Comparison of ENCODE assay signal across 9 cellular contexts in the genomic region with DNA sequence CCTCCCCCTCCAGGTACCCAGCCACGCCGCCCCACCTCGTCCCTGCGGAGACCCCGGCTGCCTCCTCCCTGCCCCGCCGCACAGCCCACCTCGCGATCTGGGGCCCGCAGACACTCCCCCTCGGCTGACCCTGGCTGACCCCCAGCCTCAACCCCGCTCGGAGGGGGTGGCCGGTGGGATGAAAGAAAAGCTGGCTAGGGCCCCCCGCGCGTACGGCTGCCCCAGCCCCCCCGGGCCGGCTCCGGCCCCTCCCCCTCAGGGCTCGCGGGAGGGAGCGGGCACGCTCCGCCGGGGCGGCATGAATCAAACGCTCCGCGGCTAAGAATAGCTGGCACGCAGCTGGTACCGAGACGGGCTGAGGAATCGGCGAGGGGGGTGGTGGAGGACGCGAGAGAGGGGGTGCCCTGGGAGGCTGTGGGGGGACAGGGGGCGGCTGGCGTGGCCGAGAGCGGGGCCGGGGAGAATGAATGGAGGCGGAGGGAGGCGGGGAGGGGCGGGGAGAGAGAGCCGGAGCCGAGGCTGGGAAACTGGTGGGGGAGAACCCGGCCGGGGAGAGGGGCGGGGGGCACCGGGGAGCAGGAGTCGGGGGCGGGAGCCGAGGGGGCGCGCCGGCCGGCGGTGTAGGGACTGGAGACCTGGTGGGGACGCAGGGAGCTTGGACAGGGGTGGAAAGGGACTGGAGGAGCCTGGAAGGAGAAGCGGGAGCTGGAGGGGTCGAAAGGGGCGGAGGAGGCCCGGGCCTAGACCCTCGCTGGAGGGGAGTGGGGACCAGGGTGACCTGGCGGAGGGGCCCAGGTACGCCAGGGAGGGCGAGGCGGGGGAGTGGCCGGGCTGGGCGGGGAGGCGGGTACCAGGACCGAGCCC. TPM values are rescaled to one million over a fixed set of nuclear protein-coding genes. Genes with fewer than 3 reads are reported as not detected.
DNase-seq lines count a peak whose midpoint lies in the region; ATAC-seq and TF ChIP-seq lines count a peak whose summit lies in the region.
"Had no signal": no experiment of that assay in that cellular context is flagged by ENCODE, and none has a peak within 500 bp of the region (broad histone marks: within the 10 kb centered on the region; RNA-seq: fewer than 3 reads in every experiment).

No MANE protein-coding gene starts in this region.

- in situ Hi-C loops in GM13976 (cut with MboI; ENCODE audit: low sequenced_read_pairs, unreplicated experiment): no loop called here

- H3K27ac Mint-ChIP-seq in glutamatergic neuron (ENCODE audit: unreplicated experiment): no peak overlapping the region

- H3K4me1 ChIP-seq in mesenchymal stem cell (ENCODE audit: control insufficient read depth, insufficient read depth, low read depth, low read length): no peaks in the 10 kb centered on the region

- no peak overlapping the region for H3K23ac ChIP-seq in mesenchymal stem cell (ENCODE audit: low read length in 2 of 2)

- H2BK12ac ChIP-seq in mesenchymal stem cell (ENCODE audit: low read length in 2 of 2): no peak overlapping the region

- peak; percentile 28 for ATAC-seq in SK-N-SH treated with all-trans-retinoic acid at 6 μM for 48 hours
- no peak for ATAC-seq in HG02885 (IDR thresholded peaks at IDR 0.05; ENCODE audit: poor library complexity, unreplicated experiment)

- H3K4me1 Mint-ChIP-seq in glutamatergic neuron (ENCODE audit: low read depth, unreplicated experiment): peaks cover 13% of the 10 kb centered on the region

- no peaks in the 10 kb centered on the region for H3K9me3 ChIP-seq in mesenchymal stem cell (ENCODE audit: control insufficient read depth, low read length)

- H3K36me3 ChIP-seq in mesenchymal stem cell (ENCODE audit: control insufficient read depth in 1 of 2, insufficient read depth in 2 of 2, low read depth in 1 of 2, low read length in 2 of 2): no peaks in the 10 kb centered on the region

- WGBS in mesenchymal stem cell: 3% methylated on average over 45 of the region's 74 CpGs

- H3K9ac ChIP-seq in mesenchymal stem cell (ENCODE audit: low read length): no peak overlapping the region

- H3K4me3 ChIP-seq in skeletal muscle cell (ENCODE audit: low read depth, low read length): peak overlapping the region; percentile 55
- peak overlapping the region in 1 of 2 experiments; percentile 65 for H3K4me3 ChIP-seq in mesenchymal stem cell (ENCODE audit: insufficient read depth in 1 of 2, low read depth in 1 of 2, low read length in 2 of 2)

- H2BK120ac ChIP-seq in mesenchymal stem cell (ENCODE audit: low read depth, low read length): no peak overlapping the region

- no peak overlapping the region for H2BK5ac ChIP-seq in mesenchymal stem cell (ENCODE audit: low read depth, low read length, poor library complexity, severe bottlenecking)

- peak; percentile 44 for DNase-seq in GM13976 (ENCODE audit: low spot score)
- DNase-seq in glutamatergic neuron: peak; percentile 46
- no peak for DNase-seq in skeletal muscle cell (ENCODE audit: low read depth)
- DNase-seq in mesenchymal stem cell: no peak
- no peak for DNase-seq in NCI-H2196 treated with DMSO at 0.1 percent for 48 hours (lab: John Stamatoyannopoulos, UW; ENCODE audit: unreplicated experiment)
- no peak for DNase-seq in activated CD4-positive, alpha-beta T cell treated with anti-CD3 and anti-CD28 coated beads for 1 hour

- H3K4ac ChIP-seq in mesenchymal stem cell (ENCODE audit: low read depth in 1 of 2, low read length in 2 of 2): no peak overlapping the region

- H3K4me2 ChIP-seq in mesenchymal stem cell (ENCODE audit: low read length, poor library complexity, severe bottlenecking): no peak overlapping the region

- H3K27ac ChIP-seq in mesenchymal stem cell (ENCODE audit: low read length, poor library complexity, severe bottlenecking): no peak overlapping the region

- peaks cover 33% of the 10 kb centered on the region for H3K27me3 Mint-ChIP-seq in glutamatergic neuron (ENCODE audit: unreplicated experiment)

- no peaks in the 10 kb centered on the region for H3K79me1 ChIP-seq in mesenchymal stem cell (replicated peaks; ENCODE audit: low read length, poor library complexity, severe bottlenecking)

- no peak overlapping the region for H4K91ac ChIP-seq in mesenchymal stem cell (ENCODE audit: low read length)

- peaks cover 6% of the 10 kb centered on the region for H3K9me3 Mint-ChIP-seq in glutamatergic neuron (ENCODE audit: unreplicated experiment)

- no peak overlapping the region for H4K8ac ChIP-seq in mesenchymal stem cell (ENCODE audit: low read length)

- no peak overlapping the region for H2AFZ ChIP-seq in mesenchymal stem cell (ENCODE audit: low read depth, low read length)

- no peak overlapping the region for H2AK5ac ChIP-seq in mesenchymal stem cell (ENCODE audit: low read length, severe bottlenecking)

- H3K14ac ChIP-seq in mesenchymal stem cell (ENCODE audit: low read length in 2 of 2): no peak overlapping the region

- peaks cover 0 to 21% of the 10 kb centered on the region in 2 experiments for H3K27me3 ChIP-seq in mesenchymal stem cell (ENCODE audit: control insufficient read depth in 1 of 2, insufficient read depth in 1 of 2, low read length in 2 of 2)

- TF ChIP-seq CTCF in GM13976 (IDR thresholded peaks at IDR 0.05; ENCODE audit: borderline replicate concordance, control extremely low read depth, extremely low read depth, insufficient read depth, missing control alignments): no peak
- TF ChIP-seq CTCF in glutamatergic neuron (IDR thresholded peaks at IDR 0.05; ENCODE audit: partially characterized antibody, unreplicated experiment): no peak

- H3K36me3 Mint-ChIP-seq in glutamatergic neuron (ENCODE audit: unreplicated experiment): no peaks in the 10 kb centered on the region

- H3K18ac ChIP-seq in mesenchymal stem cell (ENCODE audit: low read depth in 1 of 2, low read length in 2 of 2): no peak overlapping the region

- H3K4me3 Mint-ChIP-seq in glutamatergic neuron (ENCODE audit: unreplicated experiment): peak overlapping the region; percentile 38

- H2BK15ac ChIP-seq in mesenchymal stem cell (ENCODE audit: low read depth, poor library complexity, severe bottlenecking): no peak overlapping the region

TF ChIP-seq in SK-N-SH treated with all-trans-retinoic acid at 6 μM for 48 hours, 23 proteins besides CTCF, POLR2A, EP300 and RAD21 (continues in another document):
- TF ChIP-seq ZNF565 (CRISPR knock-in tag; conservative IDR thresholded peaks at IDR 0.05; ENCODE audit: low read depth): no peak
- TF ChIP-seq OSR1 (CRISPR knock-in tag; IDR thresholded peaks at IDR 0.05): no peak
- no peak for TF ChIP-seq ZNF70 (CRISPR knock-in tag; IDR thresholded peaks at IDR 0.05)
- TF ChIP-seq ZFP3 (CRISPR knock-in tag; IDR thresholded peaks at IDR 0.05): no peak
- no peak for TF ChIP-seq BACH2 (CRISPR knock-in tag; IDR thresholded peaks at IDR 0.05; ENCODE audit: borderline replicate concordance)
- no peak for TF ChIP-seq SNAI2 (CRISPR knock-in tag; IDR thresholded peaks at IDR 0.05)
- TF ChIP-seq ESRRG (CRISPR knock-in tag; IDR thresholded peaks at IDR 0.05): no peak
- TF ChIP-seq, protein P1, sequence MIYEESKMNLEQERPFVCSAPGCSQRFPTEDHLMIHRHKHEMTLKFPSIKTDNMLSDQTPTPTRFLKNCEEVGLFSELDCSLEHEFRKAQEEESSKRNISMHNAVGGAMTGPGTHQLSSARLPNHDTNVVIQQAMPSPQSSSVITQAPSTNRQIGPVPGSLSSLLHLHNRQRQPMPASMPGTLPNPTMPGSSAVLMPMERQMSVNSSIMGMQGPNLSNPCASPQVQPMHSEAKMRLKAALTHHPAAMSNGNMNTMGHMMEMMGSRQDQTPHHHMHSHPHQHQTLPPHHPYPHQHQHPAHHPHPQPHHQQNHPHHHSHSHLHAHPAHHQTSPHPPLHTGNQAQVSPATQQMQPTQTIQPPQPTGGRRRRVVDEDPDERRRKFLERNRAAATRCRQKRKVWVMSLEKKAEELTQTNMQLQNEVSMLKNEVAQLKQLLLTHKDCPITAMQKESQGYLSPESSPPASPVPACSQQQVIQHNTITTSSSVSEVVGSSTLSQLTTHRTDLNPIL (CRISPR knock-in tag; IDR thresholded peaks at IDR 0.05; ENCODE audit: low read depth): no peak
- TF ChIP-seq, protein P2, sequence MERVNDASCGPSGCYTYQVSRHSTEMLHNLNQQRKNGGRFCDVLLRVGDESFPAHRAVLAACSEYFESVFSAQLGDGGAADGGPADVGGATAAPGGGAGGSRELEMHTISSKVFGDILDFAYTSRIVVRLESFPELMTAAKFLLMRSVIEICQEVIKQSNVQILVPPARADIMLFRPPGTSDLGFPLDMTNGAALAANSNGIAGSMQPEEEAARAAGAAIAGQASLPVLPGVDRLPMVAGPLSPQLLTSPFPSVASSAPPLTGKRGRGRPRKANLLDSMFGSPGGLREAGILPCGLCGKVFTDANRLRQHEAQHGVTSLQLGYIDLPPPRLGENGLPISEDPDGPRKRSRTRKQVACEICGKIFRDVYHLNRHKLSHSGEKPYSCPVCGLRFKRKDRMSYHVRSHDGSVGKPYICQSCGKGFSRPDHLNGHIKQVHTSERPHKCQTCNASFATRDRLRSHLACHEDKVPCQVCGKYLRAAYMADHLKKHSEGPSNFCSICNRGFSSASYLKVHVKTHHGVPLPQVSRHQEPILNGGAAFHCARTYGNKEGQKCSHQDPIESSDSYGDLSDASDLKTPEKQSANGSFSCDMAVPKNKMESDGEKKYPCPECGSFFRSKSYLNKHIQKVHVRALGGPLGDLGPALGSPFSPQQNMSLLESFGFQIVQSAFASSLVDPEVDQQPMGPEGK (CRISPR knock-in tag; IDR thresholded peaks at IDR 0.05; ENCODE audit: borderline replicate concordance): no peak
- TF ChIP-seq ARNTL (CRISPR knock-in tag; IDR thresholded peaks at IDR 0.05; ENCODE audit: borderline replicate concordance, low read depth): no peak
- no peak for TF ChIP-seq TOX (CRISPR knock-in tag; IDR thresholded peaks at IDR 0.05; ENCODE audit: borderline replicate concordance)
- no peak for TF ChIP-seq ISL1 (CRISPR knock-in tag; IDR thresholded peaks at IDR 0.05)

RNA-seq across cellular contexts. Expression of a gene that starts 1.1 kb away (rescaled TPM):
- 19.0 TPM for total RNA-seq in glutamatergic neuron (ENCODE audit: unreplicated experiment)
- 0.17 TPM for polyA plus RNA-seq in mesenchymal stem cell (2013, experiment 1 of 2)
- 0.22 TPM for polyA plus RNA-seq in mesenchymal stem cell (2013, experiment 2 of 2)

RNA-seq across cellular contexts. Expression of a gene that starts 4.7 kb away (rescaled TPM):
- 4.0 TPM for total RNA-seq in glutamatergic neuron (ENCODE audit: unreplicated experiment)
- 2.0 TPM for polyA plus RNA-seq in mesenchymal stem cell (2013, experiment 1 of 2)
- 2.5 TPM for polyA plus RNA-seq in mesenchymal stem cell (2013, experiment 2 of 2)

RNA-seq across cellular contexts. Expression of a gene that starts 51.8 kb away (rescaled TPM):
- total RNA-seq in glutamatergic neuron (ENCODE audit: unreplicated experiment): not detected
- polyA plus RNA-seq in mesenchymal stem cell (2013, experiment 1 of 2): not detected
- not detected for polyA plus RNA-seq in mesenchymal stem cell (2013, experiment 2 of 2)
- total RNA-seq: frontal cortex had no signal

Comparison
In these comparisons a context has a peak if more than half of its experiments do, and no peak if none do; other contexts are left out.
1. DNase-seq: peak in GM13976 (single experiment) and glutamatergic neuron (single experiment); none in skeletal muscle cell (single experiment), mesenchymal stem cell (single experiment), NCI-H2196 treated with DMSO at 0.1 percent for 48 hours (single experiment) and activated CD4-positive, alpha-beta T cell treated with anti-CD3 and anti-CD28 coated beads for 1 hour (single experiment).